ENCODE assay signal across 17 cellular contexts in genomic region chr17:76811028-76811427, GRCh38.
"Had no signal": no experiment of that assay in that cellular context is flagged by ENCODE, and none has a peak within 500 bp of the region (broad histone marks: within the 10 kb centered on the region; RNA-seq: fewer than 3 reads in every experiment).

No MANE protein-coding gene starts in this region.

- H3K27ac Mint-ChIP-seq: activated CD4-positive, alpha-beta T cell treated with anti-CD3 and anti-CD28 coated beads, Interleukin-2, amount 10 ng/mL, durations not matched to agents 7 days and 5 days; activated T-helper 17 cell treated with anti-CD3 and anti-CD28 coated beads, Interleukin-2, amount 50 U/mL, for 72 hours; natural killer cell; WTC11 had no signal

- H3K27me3 ChIP-seq: adrenal gland, colonic mucosa, heart left ventricle, suprapubic skin, upper lobe of right lung had no signal

- H3K27me3 Mint-ChIP-seq: activated CD4-positive, alpha-beta T cell treated with anti-CD3 and anti-CD28 coated beads, Interleukin-2, amount 10 ng/mL, durations not matched to agents 7 days and 5 days; activated T-helper 17 cell treated with anti-CD3 and anti-CD28 coated beads, Interleukin-2, amount 50 U/mL, for 72 hours had no signal

- H3K4me1 ChIP-seq: adrenal gland, colonic mucosa, heart left ventricle, suprapubic skin, upper lobe of right lung had no signal

- H3K4me3 Mint-ChIP-seq: activated CD4-positive, alpha-beta T cell treated with anti-CD3 and anti-CD28 coated beads, Interleukin-2, amount 10 ng/mL, durations not matched to agents 7 days and 5 days; activated T-helper 17 cell treated with anti-CD3 and anti-CD28 coated beads, Interleukin-2, amount 50 U/mL, for 72 hours; natural killer cell; WTC11 had no signal

- H3K9me3 ChIP-seq: adrenal gland, colonic mucosa, heart left ventricle, mucosa of descending colon, suprapubic skin, upper lobe of right lung had no signal

- H3K4me3 ChIP-seq: adrenal gland, colonic mucosa, heart left ventricle, mucosa of descending colon, suprapubic skin, upper lobe of right lung had no signal

- DNase-seq: activated CD4-positive, alpha-beta T cell treated with anti-CD3 and anti-CD28 coated beads, Interleukin-2, amount 10 ng/mL, durations not matched to agents 7 days and 5 days; activated naive CD4-positive, alpha-beta T cell treated with anti-CD3 and anti-CD28 coated beads, Interleukin-2, amount 50 U/mL, for 16 hours; activated T-cell treated with anti-CD3 and anti-CD28 coated beads for 4 hours; adrenal gland; colonic mucosa; heart left ventricle; left colon; mucosa of descending colon; natural killer cell; stimulated activated CD4-positive, alpha-beta T cell treated with anti-CD3 and anti-CD28 coated beads, Interleukin-12 subunit alpha, Interleukin-12 subunit beta, amount 100 ng/mL, for 4 hours; stimulated activated naive CD4-positive, alpha-beta T cell treated with Interleukin-2 at 50 U/mL for 16 hours; upper lobe of right lung had no signal

- FAIRE-seq: endothelial cell of umbilical vein, frontal cortex had no signal

- H3K4me1 Mint-ChIP-seq: activated CD4-positive, alpha-beta T cell treated with anti-CD3 and anti-CD28 coated beads, Interleukin-2, amount 10 ng/mL, durations not matched to agents 7 days and 5 days; activated T-helper 17 cell treated with anti-CD3 and anti-CD28 coated beads, Interleukin-2, amount 50 U/mL, for 72 hours; natural killer cell; WTC11 had no signal

- H3K36me3 Mint-ChIP-seq: natural killer cell had no signal

- H3K36me3 ChIP-seq: adrenal gland, colonic mucosa, heart left ventricle, suprapubic skin, upper lobe of right lung had no signal

- H3K9me3 Mint-ChIP-seq: activated CD4-positive, alpha-beta T cell treated with anti-CD3 and anti-CD28 coated beads, Interleukin-2, amount 10 ng/mL, durations not matched to agents 7 days and 5 days; activated T-helper 17 cell treated with anti-CD3 and anti-CD28 coated beads, Interleukin-2, amount 50 U/mL, for 72 hours; natural killer cell had no signal
